Comparison of ENCODE assay signal across 29 cellular contexts in the genomic region with DNA sequence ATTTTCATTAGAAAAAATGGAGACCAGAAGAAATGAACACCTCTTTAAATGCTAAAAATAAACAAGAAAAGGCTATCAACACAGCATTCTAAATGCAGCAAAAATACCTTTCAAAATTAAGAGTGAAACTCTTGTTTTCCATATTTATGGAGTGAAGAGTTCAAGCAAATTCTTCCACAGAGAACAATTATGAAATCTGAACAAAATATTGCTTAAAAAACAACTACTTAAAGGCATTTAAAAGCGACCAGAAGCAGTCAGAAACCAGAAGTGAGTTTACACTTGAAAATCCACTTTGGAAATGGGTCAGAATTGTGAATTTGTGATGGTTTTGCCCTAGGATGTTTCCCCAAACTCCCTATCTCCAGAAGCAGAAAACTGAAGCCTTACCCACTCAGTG.
DNase-seq lines count a peak whose midpoint lies in the region; ATAC-seq and TF ChIP-seq lines count a peak whose summit lies in the region.
"Had no signal": no experiment of that assay in that cellular context is flagged by ENCODE, and none has a peak within 500 bp of the region (broad histone marks: within the 10 kb centered on the region; RNA-seq: fewer than 3 reads in every experiment).

No MANE protein-coding gene starts in this region.

- no peaks in the 10 kb centered on the region for H3K27me3 ChIP-seq in adipocyte (replicated peaks; ENCODE audit: control insufficient read depth, insufficient read depth, low read length)
- H3K27me3 ChIP-seq: BE2C; BLaER1; BLaER1 treated with 17β-estradiol and CSF1 and Interleukin-3, amounts not matched to agents 10 nM and 100 nM had no signal

- no peak for ATAC-seq in HG03108 (IDR thresholded peaks at IDR 0.05; ENCODE audit: unreplicated experiment)
- ATAC-seq: A549; CD8-positive, alpha-beta T cell had no signal

- H3K9ac ChIP-seq in adipocyte (ENCODE audit: low read length) = peak overlapping the region; percentile 16
- H3K9ac ChIP-seq: BLaER1; BLaER1 treated with 17β-estradiol and CSF1 and Interleukin-3, amounts not matched to agents 10 nM and 100 nM had no signal

- TF ChIP-seq CTCF in choroid plexus epithelial cell (conservative IDR thresholded peaks at IDR 0.05; ENCODE audit: low read depth, low read length) = no peak

- H3K9me3 ChIP-seq in adipocyte (ENCODE audit: control insufficient read depth, low read length) = no peaks in the 10 kb centered on the region
- H3K9me3 ChIP-seq: A549, BE2C, Caco-2 had no signal

- H3K4me1 ChIP-seq in adipocyte (ENCODE audit: control insufficient read depth, insufficient read depth, low read length) = peaks cover 23% of the 10 kb centered on the region
- H3K4me1 ChIP-seq: BE2C; BLaER1; BLaER1 treated with 17β-estradiol and CSF1 and Interleukin-3, amounts not matched to agents 10 nM and 100 nM; Caco-2 had no signal

- H3K4me3 ChIP-seq in adipocyte (ENCODE audit: low read length) (no peak overlapping the region), choroid plexus epithelial cell (ENCODE audit: low read depth, low read length) (no peak overlapping the region)
- H3K4me3 ChIP-seq: A549; BLaER1; BLaER1 treated with 17β-estradiol and CSF1 and Interleukin-3, amounts not matched to agents 10 nM and 100 nM had no signal

- no peaks in the 10 kb centered on the region for H3K36me3 ChIP-seq in adipocyte (ENCODE audit: control insufficient read depth, insufficient read depth, low read length, severe bottlenecking)
- H3K36me3 ChIP-seq: BE2C; BLaER1; BLaER1 treated with 17β-estradiol and CSF1 and Interleukin-3, amounts not matched to agents 10 nM and 100 nM had no signal

- DNase-seq in adipocyte (ENCODE audit: low read depth) (peak; percentile 64), amniotic epithelial cell (ENCODE audit: low read depth) (peak; percentile 56), choroid plexus epithelial cell (ENCODE audit: low read depth) (peak; percentile 13), NCI-H345 treated with DMSO at 0.1 percent for 48 hours (lab: John Stamatoyannopoulos, UW; ENCODE audit: unreplicated experiment) (no peak), DMS53 treated with DMSO at 0.1 percent for 48 hours (lab: John Stamatoyannopoulos, UW; ENCODE audit: unreplicated experiment) (no peak)
- DNase-seq: 8988T; ACHN; AML-193; BE2C; C1 segment of cervical spinal cord; Caco-2; Calu3; CD4-positive, alpha-beta memory T cell; CD4-positive, alpha-beta T cell; CD4-positive, CD25-positive, alpha-beta regulatory T cell; CD8-positive, alpha-beta memory T cell; CD8-positive, alpha-beta T cell; COR-L47; DMS 273 treated with DMSO at 0.1 percent for 48 hours; DMS153; DMS53; DMS79; DMS79 treated with DMSO at 0.1 percent for 48 hours; DND-41; EL had no signal

Comparison
In these comparisons a context has a peak if more than half of its experiments do, and no peak if none do; other contexts are left out.
1. DNase-seq: peak in adipocyte (single experiment), amniotic epithelial cell (single experiment) and choroid plexus epithelial cell (single experiment); none in NCI-H345 treated with DMSO at 0.1 percent for 48 hours (single experiment) and DMS53 treated with DMSO at 0.1 percent for 48 hours (single experiment).